9 cellular contexts compared by ENCODE assay signal in genomic region chr7:101169838-101170531, GRCh38. TPM values are rescaled to one million over a fixed set of nuclear protein-coding genes. Genes with fewer than 3 reads are reported as not detected.
A peak's percentile ranks its signal among the peaks of the same experiment; 100 is the strongest.
DNase-seq lines count a peak whose midpoint lies in the region; FAIRE-seq and TF ChIP-seq lines count a peak whose summit lies in the region.
"Had no signal": no experiment of that assay in that cellular context is flagged by ENCODE, and none has a peak within 500 bp of the region (broad histone marks: within the 10 kb centered on the region; RNA-seq: fewer than 3 reads in every experiment).

No MANE protein-coding gene starts in this region.

- H3K9ac ChIP-seq in kidney (ENCODE audit: low read length in 2 of 2): no peak overlapping the region

- DNase-seq in NCI-H2107 (lab: John Stamatoyannopoulos, UW): peak; percentile 31
- DNase-seq in NCI-H2107 treated with DMSO at 0.1 percent for 48 hours (lab: John Stamatoyannopoulos, UW; ENCODE audit: unreplicated experiment): no peak
- DNase-seq in NCI-H1694 treated with DMSO at 0.1 percent for 48 hours (lab: John Stamatoyannopoulos, UW): peak; percentile 43
- peak; percentile 60 for DNase-seq in activated CD4-positive, CD25-positive, alpha-beta regulatory T cell treated with anti-CD3 and anti-CD28 coated beads, Interleukin-2, amount 50 U/mL, for 16 hours (ENCODE audit: low read depth, low spot score)
- peak; percentile 41 for DNase-seq in bronchial epithelial cell (ENCODE audit: low read depth)
- DNase-seq in kidney: peak; percentile 87
- DNase-seq in stimulated activated CD4-positive, alpha-beta T cell treated with anti-CD3 and anti-CD28 coated beads, Interleukin-4, amount 100 ng/mL, for 1 hour: peak; percentile 83
- no peak for DNase-seq in NCI-H128 (lab: John Stamatoyannopoulos, UW; ENCODE audit: unreplicated experiment)

- H3K36me3 ChIP-seq in bronchial epithelial cell (ENCODE audit: control insufficient read depth, insufficient read depth, low read length): no peaks in the 10 kb centered on the region
- no peaks in the 10 kb centered on the region for H3K36me3 ChIP-seq in kidney (ENCODE audit: control insufficient read depth in 1 of 2, insufficient read depth in 2 of 2, low read length in 2 of 2)

- no peaks in the 10 kb centered on the region for H3K9me3 ChIP-seq in kidney (ENCODE audit: control insufficient read depth in 1 of 2, low read length in 2 of 2)

- H3K27me3 ChIP-seq in bronchial epithelial cell (ENCODE audit: control insufficient read depth, insufficient read depth, low read length): peaks cover 56% of the 10 kb centered on the region

- no peak overlapping the region for H3K27ac ChIP-seq in kidney (ENCODE audit: low read depth in 2 of 2, low read length in 2 of 2)

- peak; percentile 97 for TF ChIP-seq CTCF in bronchial epithelial cell (IDR thresholded peaks at IDR 0.05; ENCODE audit: insufficient read depth, low read length, severe bottlenecking)
- peak; percentile 79 for TF ChIP-seq CTCF in kidney (IDR thresholded peaks at IDR 0.05; ENCODE audit: borderline replicate concordance, extremely low read depth, insufficient read depth)

- intact Hi-C loops in kidney (cut with DNase I): no loop called here

- FAIRE-seq in bronchial epithelial cell (lab: Jason Lieb, UNC) (no peak), kidney (lab: Jason Lieb, UNC) (no peak)

- H3K4me3 ChIP-seq in bronchial epithelial cell (ENCODE audit: low read depth, low read length) (no peak overlapping the region), kidney (ENCODE audit: low read length in 2 of 2) (no peak overlapping the region)

- H3K4me1 ChIP-seq in kidney (ENCODE audit: control insufficient read depth in 1 of 2, insufficient read depth in 1 of 2, low read depth in 1 of 2, low read length in 2 of 2): peaks cover 2 to 15% of the 10 kb centered on the region in 2 donors

RNA-seq across cellular contexts. Expression of gene VGF, which starts 4.6 kb away (rescaled TPM):
- total RNA-seq in bronchial epithelial cell: not detected in 2 replicates
- 0.38 TPM for total RNA-seq in kidney
- polyA plus RNA-seq in kidney (ENCODE audit: insufficient read depth, low read depth, low replicate concordance): 2.2 TPM

RNA-seq across cellular contexts. Expression of gene NAT16, which starts 10.1 kb away (rescaled TPM):
- total RNA-seq in bronchial epithelial cell (not detected in 2 replicates), kidney (not detected)
- not detected for polyA plus RNA-seq in kidney (ENCODE audit: insufficient read depth, low read depth, low replicate concordance)

RNA-seq across cellular contexts. Expression of gene AP1S1, which starts 15.7 kb away (rescaled TPM):
- 176 and 192 TPM in 2 replicates for total RNA-seq in bronchial epithelial cell
- total RNA-seq in kidney: 50.4 TPM
- 133 TPM for polyA plus RNA-seq in kidney (ENCODE audit: insufficient read depth, low read depth, low replicate concordance)

RNA-seq across cellular contexts. Expression of gene MOGAT3, which starts 30.9 kb away (rescaled TPM):
- total RNA-seq in bronchial epithelial cell (not detected in 2 replicates), kidney (0.25 TPM)
- 0.37 TPM for polyA plus RNA-seq in kidney (ENCODE audit: insufficient read depth, low read depth, low replicate concordance)
- total RNA-seq: temporal lobe had no signal

RNA-seq across cellular contexts. Expression of gene SERPINE1, which starts 43.1 kb away (rescaled TPM):
- total RNA-seq in bronchial epithelial cell (20.6 and 54.2 TPM in 2 replicates), kidney (9.9 TPM)
- polyA plus RNA-seq in kidney (ENCODE audit: insufficient read depth, low read depth, low replicate concordance): 3.5 TPM

Comparison
In these comparisons a context has a peak if more than half of its experiments do, and no peak if none do; other contexts are left out.
1. DNase-seq: peak in NCI-H2107 (single experiment), NCI-H1694 treated with DMSO at 0.1 percent for 48 hours (single experiment), activated CD4-positive, CD25-positive, alpha-beta regulatory T cell treated with anti-CD3 and anti-CD28 coated beads, Interleukin-2, amount 50 U/mL, for 16 hours (single experiment), bronchial epithelial cell (single experiment), kidney (single experiment) and stimulated activated CD4-positive, alpha-beta T cell treated with anti-CD3 and anti-CD28 coated beads, Interleukin-4, amount 100 ng/mL, for 1 hour (single experiment); none in NCI-H2107 treated with DMSO at 0.1 percent for 48 hours (single experiment) and NCI-H128 (single experiment).